In genomic region chr19:35828694-35829301, GRCh38 we compare ENCODE assay signal across 1 cellular context.
TF ChIP-seq lines count a peak whose summit lies in the region.

No MANE protein-coding gene starts in this region.

TF ChIP-seq in HepG2, 621 proteins besides CTCF, POLR2A, EP300 and RAD21 (continued from another document and continues in another):
- TF ChIP-seq ZNF770 (CRISPR knock-in tag; IDR thresholded peaks at IDR 0.05) (0 out of 2 replicates have a peak, but pooled peaks have one; percentile 28), CHD4 (IDR thresholded peaks at IDR 0.05; ENCODE audit: borderline replicate concordance, low read length) (no peak), ZNF292 (CRISPR knock-in tag; IDR thresholded peaks at IDR 0.05; ENCODE audit: borderline replicate concordance, low read depth) (peak; percentile 23; the same call in 1 of the 2 replicates), NRL (CRISPR knock-in tag; IDR thresholded peaks at IDR 0.05; ENCODE audit: borderline replicate concordance) (peak; percentile 73), ZSCAN12 (CRISPR knock-in tag; IDR thresholded peaks at IDR 0.05) (peak; percentile 94; the same call in 1 of the 2 replicates), ZBTB14 (CRISPR knock-in tag; IDR thresholded peaks at IDR 0.05) (no peak), ZNF12 (CRISPR knock-in tag; IDR thresholded peaks at IDR 0.05) (peak; percentile 89), CCDC6 (CRISPR knock-in tag; IDR thresholded peaks at IDR 0.05) (peak; percentile 85), HNF1A (IDR thresholded peaks at IDR 0.05; ENCODE audit: low read depth) (no peak), HNF1A (CRISPR knock-in tag; IDR thresholded peaks at IDR 0.05; ENCODE audit: borderline replicate concordance) (no peak), ZNF619 (CRISPR knock-in tag; IDR thresholded peaks at IDR 0.05) (0 out of 2 replicates have a peak, but pooled peaks have one; percentile 56), TSC22D2 (CRISPR knock-in tag; IDR thresholded peaks at IDR 0.05; ENCODE audit: borderline replicate concordance) (peak; percentile 99), ZIK1 (CRISPR knock-in tag; IDR thresholded peaks at IDR 0.05; ENCODE audit: borderline replicate concordance, low read depth) (peak; percentile 83; the same call in 1 of the 2 replicates), ZBTB46 (CRISPR knock-in tag; IDR thresholded peaks at IDR 0.05; ENCODE audit: borderline replicate concordance) (no peak), NR2F2 (IDR thresholded peaks at IDR 0.05; ENCODE audit: borderline replicate concordance, low read depth) (no peak), CCAR2 (optimal IDR thresholded peaks at IDR 0.05; ENCODE audit: low read depth, low read length) (no peak), HMGA1 (CRISPR knock-in tag; conservative IDR thresholded peaks at IDR 0.05) (no peak), ZC3H13 (CRISPR knock-in tag; IDR thresholded peaks at IDR 0.05) (peak; percentile 70), ZHX1 (CRISPR knock-in tag; IDR thresholded peaks at IDR 0.05; ENCODE audit: low read depth) (peak; percentile 86; the same call in 1 of the 2 replicates), DR1 (CRISPR knock-in tag; IDR thresholded peaks at IDR 0.05) (no peak), MATR3 (CRISPR knock-in tag; IDR thresholded peaks at IDR 0.05) (no peak), ZNF777 (CRISPR knock-in tag; IDR thresholded peaks at IDR 0.05) (no peak), ZBTB21 (CRISPR knock-in tag; IDR thresholded peaks at IDR 0.05) (peak; percentile 71; the same call in 1 of the 2 replicates), GMEB2 (CRISPR knock-in tag; IDR thresholded peaks at IDR 0.05; ENCODE audit: low read depth) (no peak), ZNF331 (CRISPR knock-in tag; IDR thresholded peaks at IDR 0.05) (peak; percentile 97), EHMT2 (IDR thresholded peaks at IDR 0.05; ENCODE audit: borderline replicate concordance, low read depth, low read length) (peak; percentile 96; the same call in 1 of the 2 replicates), ZNF670 (CRISPR knock-in tag; IDR thresholded peaks at IDR 0.05; ENCODE audit: borderline replicate concordance) (peak; percentile 49; the same call in 1 of the 2 replicates), ATF1 (CRISPR knock-in tag; IDR thresholded peaks at IDR 0.05) (no peak), ZNF746 (CRISPR knock-in tag; IDR thresholded peaks at IDR 0.05) (peak; percentile 66; the same call in 1 of the 2 replicates), ZNF205 (CRISPR knock-in tag; IDR thresholded peaks at IDR 0.05) (peak; percentile 92), ZNF772 (CRISPR knock-in tag; IDR thresholded peaks at IDR 0.05) (peak; percentile 93), GLI4 (CRISPR knock-in tag; IDR thresholded peaks at IDR 0.05; ENCODE audit: borderline replicate concordance) (peak; percentile 91), CENPX (CRISPR knock-in tag; IDR thresholded peaks at IDR 0.05) (no peak), REXO4 (CRISPR knock-in tag; IDR thresholded peaks at IDR 0.05; ENCODE audit: borderline replicate concordance) (no peak), E2F5 (CRISPR knock-in tag; conservative IDR thresholded peaks at IDR 0.05) (peak; percentile 75; the same call in 1 of the 2 replicates), ZNF329 (CRISPR knock-in tag; IDR thresholded peaks at IDR 0.05; ENCODE audit: low read depth) (peak; percentile 85), ZXDC (CRISPR knock-in tag; IDR thresholded peaks at IDR 0.05) (peak; percentile 81; the same call in 1 of the 2 replicates), ZBTB43 (CRISPR knock-in tag; conservative IDR thresholded peaks at IDR 0.05) (peak; percentile 89), ZNF562 (CRISPR knock-in tag; IDR thresholded peaks at IDR 0.05; ENCODE audit: borderline replicate concordance) (no peak; the same call in 1 of the 2 replicates), ZNF430 (CRISPR knock-in tag; IDR thresholded peaks at IDR 0.05) (peak; percentile 83), ZMYM2 (CRISPR knock-in tag; IDR thresholded peaks at IDR 0.05) (no peak), RFX5 (IDR thresholded peaks at IDR 0.05; ENCODE audit: low read depth, low read length) (no peak), ZNF282 (IDR thresholded peaks at IDR 0.05; ENCODE audit: partially characterized antibody) (no peak), ATF7 (IDR thresholded peaks at IDR 0.05) (no peak), ATF7 (CRISPR knock-in tag; IDR thresholded peaks at IDR 0.05) (no peak), NFE2L2 (IDR thresholded peaks at IDR 0.05; ENCODE audit: low read length) (no peak), ZSCAN25 (CRISPR knock-in tag; IDR thresholded peaks at IDR 0.05) (peak; percentile 79; the same call in 1 of the 2 replicates), ZSCAN31 (CRISPR knock-in tag; IDR thresholded peaks at IDR 0.05; ENCODE audit: low read depth) (peak; percentile 36; the same call in 1 of the 2 replicates)
